Comparison of ENCODE assay signal across 15 cellular contexts in the genomic region with DNA sequence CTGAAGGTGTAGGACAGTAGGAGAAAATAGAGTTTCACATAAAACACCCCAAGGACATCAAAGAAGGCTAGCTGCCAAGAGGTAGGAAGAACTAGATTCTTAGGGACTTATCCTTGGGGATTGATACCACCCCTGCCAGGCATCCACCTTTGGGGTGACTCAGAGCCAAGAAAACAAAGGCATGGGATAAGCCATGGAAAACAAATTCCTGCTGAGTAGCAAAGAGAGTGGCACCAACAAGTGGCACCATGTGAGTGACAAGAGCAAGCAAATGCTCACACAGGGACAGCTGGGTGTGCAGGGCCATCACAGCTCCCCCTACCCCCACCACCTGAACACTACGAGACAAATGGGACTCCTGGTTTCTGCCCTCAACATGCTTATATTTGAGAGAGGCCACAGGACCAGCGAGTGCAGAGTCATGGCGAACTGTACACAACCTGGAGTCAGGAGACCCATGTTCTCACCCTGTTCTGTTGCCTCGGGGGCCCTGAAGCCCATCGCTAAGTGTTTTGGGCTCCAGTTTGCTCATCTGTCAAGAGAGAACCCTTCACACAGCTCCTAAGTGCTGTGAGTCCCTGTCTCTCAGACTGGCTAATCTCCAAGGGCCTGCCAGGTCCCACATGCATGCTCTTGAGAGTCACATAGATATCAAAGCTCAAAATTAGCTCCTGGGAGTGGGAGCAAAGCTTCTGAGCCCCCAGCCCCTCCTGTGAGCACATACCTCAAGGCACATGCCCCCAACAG.
A peak's percentile ranks its signal among the peaks of the same experiment; 100 is the strongest.
DNase-seq lines count a peak whose midpoint lies in the region; ATAC-seq and TF ChIP-seq lines count a peak whose summit lies in the region.
"Had no signal": no experiment of that assay in that cellular context is flagged by ENCODE, and none has a peak within 500 bp of the region (broad histone marks: within the 10 kb centered on the region; RNA-seq: fewer than 3 reads in every experiment).

No MANE protein-coding gene starts in this region.

- no peak for TF ChIP-seq CTCF in Calu3 (IDR thresholded peaks at IDR 0.05; ENCODE audit: unreplicated experiment)

- no peaks in the 10 kb centered on the region for H3K9me3 ChIP-seq in aorta (ENCODE audit: control insufficient read depth, low read length)
- H3K9me3 ChIP-seq: sigmoid colon had no signal

- intact Hi-C loops in Calu3 (cut with micrococcal nuclease; ENCODE audit: unreplicated experiment) (no loop called here), aorta (cut with DNase I) (no loop called here)

- H3K4me3 ChIP-seq in aorta (ENCODE audit: low read length in 2 of 2): no peak overlapping the region
- H3K4me3 ChIP-seq: GM12878, sigmoid colon had no signal

- 92 to 95% methylated on average over 5 of the region's 5 CpGs for WGBS in aorta, 2 donors

- no TSS peak for BruUV-seq in Calu3 (replicated peaks; lab: Mats Ljungman, UMichigan)

- H3K36me3 ChIP-seq in aorta (ENCODE audit: control insufficient read depth in 1 of 2, insufficient read depth in 2 of 2, low read length in 1 of 2): no peaks in the 10 kb centered on the region
- H3K36me3 ChIP-seq: sigmoid colon had no signal

- ATAC-seq in HG03565 (IDR thresholded peaks at IDR 0.05; ENCODE audit: unreplicated experiment): no peak
- ATAC-seq in HG02642 (IDR thresholded peaks at IDR 0.05; ENCODE audit: poor library complexity, unreplicated experiment): no peak
- ATAC-seq in aorta (ENCODE audit: low FRiP score): no peak

- CTCF ChIA-PET in Calu3 (lab: Charles Lee): no interaction called here

- no peaks in the 10 kb centered on the region for H3K27me3 ChIP-seq in aorta (ENCODE audit: control insufficient read depth in 1 of 2, insufficient read depth in 2 of 2, low read length in 1 of 2)
- H3K27me3 ChIP-seq: sigmoid colon had no signal

- peaks cover 20% of the 10 kb centered on the region for H3K4me1 Mint-ChIP-seq in Calu3 (ENCODE audit: low read depth, unreplicated experiment)

- DNase-seq in Calu3 (no peak), HT1080 (ENCODE audit: low read depth) (peak; percentile 61), dermis blood vessel endothelial cell (peak; percentile 56), kidney tubule cell (ENCODE audit: low spot score) (peak; percentile 67), NCI-H69 (lab: John Stamatoyannopoulos, UW) (no peak), aorta (no peak)
- DNase-seq: DMS79 treated with DMSO at 0.1 percent for 48 hours, NCI-H1694 treated with DMSO at 0.1 percent for 48 hours, NCI-H82, nephron progenitor cell, sigmoid colon had no signal

- no peaks in the 10 kb centered on the region for H3K36me3 Mint-ChIP-seq in Calu3 (ENCODE audit: insufficient read depth, unreplicated experiment)

- peak overlapping the region in 1 of 2 donors; percentile 25 for H3K27ac ChIP-seq in aorta (ENCODE audit: low read depth in 1 of 2, low read length in 2 of 2)
- H3K27ac ChIP-seq: KMS-11 had no signal

- peaks cover 2% of the 10 kb centered on the region for H3K9me3 Mint-ChIP-seq in Calu3 (ENCODE audit: low read depth, unreplicated experiment)

- no peak overlapping the region for H3K4me3 Mint-ChIP-seq in Calu3 (ENCODE audit: low read depth, unreplicated experiment)
- H3K4me3 Mint-ChIP-seq: nephron progenitor cell had no signal

- no peaks in the 10 kb centered on the region for H3K4me1 ChIP-seq in aorta (ENCODE audit: control insufficient read depth in 1 of 2, insufficient read depth in 2 of 2, low read length in 2 of 2)

- peak overlapping the region; percentile 62 for H3K27ac Mint-ChIP-seq in Calu3 (ENCODE audit: unreplicated experiment)
- H3K27ac Mint-ChIP-seq: nephron progenitor cell had no signal

- no peaks in the 10 kb centered on the region for H3K27me3 Mint-ChIP-seq in Calu3 (ENCODE audit: unreplicated experiment)

Comparison
In these comparisons a context has a peak if more than half of its experiments do, and no peak if none do; other contexts are left out.
1. DNase-seq: peak in HT1080 (single experiment), dermis blood vessel endothelial cell (single experiment) and kidney tubule cell (single experiment); none in Calu3 (single experiment), NCI-H69 (single experiment) and aorta (0 of 2).